In genomic region chr6:37097335-37097734, GRCh38 we compare ENCODE assay signal across 28 cellular contexts.
DNase-seq lines count a peak whose midpoint lies in the region; ATAC-seq, FAIRE-seq and TF ChIP-seq lines count a peak whose summit lies in the region.
"Had no signal": no experiment of that assay in that cellular context is flagged by ENCODE, and none has a peak within 500 bp of the region (broad histone marks: within the 10 kb centered on the region; RNA-seq: fewer than 3 reads in every experiment).

No MANE protein-coding gene starts in this region.

- H3K4me2 ChIP-seq in A549 (no peak overlapping the region), Karpas-422 (ENCODE audit: low read depth, low read length, poor library complexity, severe bottlenecking) (no peak overlapping the region), K562 (ENCODE audit: insufficient read depth, low read length) (no peak overlapping the region)
- H3K4me2 ChIP-seq: BLaER1 had no signal

- TF ChIP-seq EP300 in A549 (IDR thresholded peaks at IDR 0.05) (no peak), K562 (IDR thresholded peaks at IDR 0.05; ENCODE audit: low read length) (no peak)

- DNase-seq in A549 (ENCODE audit: low read depth in 1 of 2, low spot score in 1 of 2) (no peak), Karpas-422 (peak; percentile 5), K562 (ENCODE audit: extremely low read depth in 1 of 4, low spot score in 3 of 4) (no peak), SHP77 (lab: John Stamatoyannopoulos, UW) (no peak), AML-193 (lab: John Stamatoyannopoulos, UW) (no peak)
- no peak for DNase-seq in activated CD4-positive, CD25-positive, alpha-beta regulatory T cell treated with anti-CD3 and anti-CD28 coated beads, Interleukin-2, amount 50 U/mL, for 72 hours
- DNase-seq in naive thymus-derived CD4-positive, alpha-beta T cell, result no peak
- DNase-seq: 8988T; BE2C; C1 segment of cervical spinal cord; CD4-positive, alpha-beta memory T cell; CD4-positive, CD25-positive, alpha-beta regulatory T cell; CD8-positive, alpha-beta memory T cell; COR-L47; DMS 273 treated with DMSO at 0.1 percent for 48 hours; DMS153; DMS53; DMS79; DND-41; EL; GDM1 had no signal

- no peaks in the 10 kb centered on the region for H3K27me3 Mint-ChIP-seq in naive thymus-derived CD4-positive, alpha-beta T cell
- H3K27me3 Mint-ChIP-seq: CD4-positive, alpha-beta memory T cell; CD4-positive, CD25-positive, alpha-beta regulatory T cell; CD8-positive, alpha-beta memory T cell had no signal

- no peaks in the 10 kb centered on the region for H3K9me2 ChIP-seq in Karpas-422 (replicated peaks; ENCODE audit: insufficient read depth, low read length)

- no peaks in the 10 kb centered on the region for H3K9me3 Mint-ChIP-seq in naive thymus-derived CD4-positive, alpha-beta T cell
- H3K9me3 Mint-ChIP-seq: CD14-positive monocyte; CD4-positive, alpha-beta memory T cell; CD4-positive, CD25-positive, alpha-beta regulatory T cell; CD8-positive, alpha-beta memory T cell had no signal

- no peak overlapping the region for H2AFZ ChIP-seq in Karpas-422 (ENCODE audit: low read length)
- H2AFZ ChIP-seq in K562 (ENCODE audit: low read depth, low read length), result no peak overlapping the region

- no peak for TF ChIP-seq RAD21 in A549 (conservative IDR thresholded peaks at IDR 0.05 in 1 of 2, IDR thresholded peaks at IDR 0.05 in 1 of 2)
- no peak for TF ChIP-seq RAD21 in K562 (CRISPR knock-in tag; conservative IDR thresholded peaks at IDR 0.05 in 1 of 2, IDR thresholded peaks at IDR 0.05 in 1 of 2)

- no peak for FAIRE-seq in A549 (lab: Jason Lieb, UNC)
- no peak for FAIRE-seq in K562 (lab: Jason Lieb, UNC)
- FAIRE-seq: A204.1, GM12878, GM12892, GM18507 had no signal

- CTCF ChIA-PET in A549 (lab: Yijun Ruan, JAX) (interaction anchor here (1.9 kb wide), 1 partner anchor 38 kb away, joined by 5 read pairs; no protein-coding TSS in a partner anchor), HEK293 (lab: Yijun Ruan, JAX) (interaction anchor here (1.6 to 2.2 kb wide), 3 partner anchors 45 to 74 kb away, joined by 5 to 7 read pairs (median 5); no protein-coding TSS in a partner anchor), K562 (lab: Yijun Ruan, JAX; ENCODE audit: low intra/inter-chr PET ratio) (no interaction called here)
- CTCF ChIA-PET in naive thymus-derived CD4-positive, alpha-beta T cell (lab: Charles Lee), result interaction anchor here (0.5 to 1.4 kb wide), 3 partner anchors 46 to 68 kb away, joined by 3 to 5 read pairs (median 4); no protein-coding TSS in a partner anchor

- H3K79me2 ChIP-seq in Karpas-422 (ENCODE audit: low read length) (no peaks in the 10 kb centered on the region), K562 (ENCODE audit: control insufficient read depth, insufficient read depth, low read length) (no peaks in the 10 kb centered on the region)

- intact Hi-C loops in K562 (cut with micrococcal nuclease), result no loop called here
- intact Hi-C loops in naive thymus-derived CD4-positive, alpha-beta T cell (cut with micrococcal nuclease), result no loop called here

- no peak overlapping the region for H3K27ac ChIP-seq in A549
- H3K27ac ChIP-seq in HEK293 (ENCODE audit: extremely low read depth, low read depth, low read length), result no peak overlapping the region
- no peak overlapping the region for H3K27ac ChIP-seq in Karpas-422 (ENCODE audit: low read length)
- H3K27ac ChIP-seq in K562 (ENCODE audit: extremely low read depth, low read depth, low read length), result no peak overlapping the region
- no peak overlapping the region for H3K27ac ChIP-seq in naive thymus-derived CD4-positive, alpha-beta T cell (ENCODE audit: low read depth, low read length)
- H3K27ac ChIP-seq: BLaER1 had no signal

- 72% methylated on average over 4 of the region's 4 CpGs for WGBS in A549 (ENCODE audit: missing lambda C conversion rate)
- 50% methylated on average over 4 of the region's 4 CpGs for WGBS in K562 (ENCODE audit: insufficient coverage, low coverage, missing lambda C conversion rate)

- no peak for ATAC-seq in A549
- ATAC-seq in K562, result no peak
- ATAC-seq in naive thymus-derived CD4-positive, alpha-beta T cell, result no peak
- ATAC-seq: GM12878 had no signal

- H3K36me3 Mint-ChIP-seq in naive thymus-derived CD4-positive, alpha-beta T cell, result no peaks in the 10 kb centered on the region
- H3K36me3 Mint-ChIP-seq: CD4-positive, alpha-beta memory T cell; CD4-positive, CD25-positive, alpha-beta regulatory T cell; CD8-positive, alpha-beta memory T cell had no signal

- BruUV-seq in K562 (replicated peaks; lab: Mats Ljungman, UMichigan), result no TSS peak

- H3K4me1 ChIP-seq in A549, result peaks cover 21% of the 10 kb centered on the region
- H3K4me1 ChIP-seq in HEK293 (ENCODE audit: control insufficient read depth, insufficient read depth, low read length), result peaks cover 6% of the 10 kb centered on the region
- H3K4me1 ChIP-seq in Karpas-422 (ENCODE audit: low read length), result peaks cover 12% of the 10 kb centered on the region
- H3K4me1 ChIP-seq in K562 (replicated peaks in 1 of 2; ENCODE audit: control insufficient read depth in 2 of 2, insufficient read depth in 2 of 2, low read length in 2 of 2), result peaks cover 16 to 19% of the 10 kb centered on the region in 2 experiments; a peak in 4 of 5 replicates
- H3K4me1 ChIP-seq in naive thymus-derived CD4-positive, alpha-beta T cell (ENCODE audit: control insufficient read depth in 2 of 2, insufficient read depth in 2 of 2, low read length in 2 of 2), result peaks cover 5 to 6% of the 10 kb centered on the region in 2 donors

- H3K4me3 Mint-ChIP-seq in naive thymus-derived CD4-positive, alpha-beta T cell, result no peak overlapping the region
- H3K4me3 Mint-ChIP-seq: CD14-positive monocyte; CD4-positive, alpha-beta memory T cell; CD4-positive, CD25-positive, alpha-beta regulatory T cell had no signal

- POLR2A ChIA-PET in A549 (lab: Yijun Ruan, JAX), result no interaction called here
- POLR2A ChIA-PET in HEK293 (lab: Yijun Ruan, JAX), result no interaction called here
- POLR2A ChIA-PET in K562 (lab: Yijun Ruan, JAX), result interaction anchor here (1.0 to 1.1 kb wide), 2 partner anchors 10 to 14 kb away, joined by 3 read pairs; no protein-coding TSS in a partner anchor
- POLR2A ChIA-PET in naive thymus-derived CD4-positive, alpha-beta T cell (lab: Charles Lee), result interaction anchor here (0.6 kb wide), 1 partner anchor 18 kb away, joined by 3 read pairs; no protein-coding TSS in a partner anchor

- no peak for TF ChIP-seq POLR2A in A549 (IDR thresholded peaks at IDR 0.05; ENCODE audit: low read length)
- TF ChIP-seq POLR2A in K562 (conservative IDR thresholded peaks at IDR 0.05), result no peak

- no peaks in the 10 kb centered on the region for H3K9me3 ChIP-seq in A549
- H3K9me3 ChIP-seq in HEK293 (ENCODE audit: control insufficient read depth, insufficient read depth, low read depth, low read length), result no peaks in the 10 kb centered on the region
- no peaks in the 10 kb centered on the region for H3K9me3 ChIP-seq in Karpas-422 (ENCODE audit: low read length)
- H3K9me3 ChIP-seq in K562 (replicated peaks; ENCODE audit: control insufficient read depth, insufficient read depth, low read depth, low read length), result no peaks in the 10 kb centered on the region
- H3K9me3 ChIP-seq in naive thymus-derived CD4-positive, alpha-beta T cell (ENCODE audit: control insufficient read depth in 2 of 3, low read length in 3 of 3), result no peaks in the 10 kb centered on the region
- H3K9me3 ChIP-seq: BE2C, BLaER1 had no signal

- no peak overlapping the region for H3K4me3 ChIP-seq in A549
- no peak overlapping the region for H3K4me3 ChIP-seq in HEK293 (ENCODE audit: low read depth, low read length)
- H3K4me3 ChIP-seq in Karpas-422 (ENCODE audit: low read length), result no peak overlapping the region
- H3K4me3 ChIP-seq in K562, result no peak overlapping the region
- no peak overlapping the region for H3K4me3 ChIP-seq in naive thymus-derived CD4-positive, alpha-beta T cell (ENCODE audit: low read length)
- H3K4me3 ChIP-seq: BLaER1, GM12878 had no signal

- H3K9me1 ChIP-seq in K562 (ENCODE audit: control insufficient read depth, insufficient read depth, low read length), result no peaks in the 10 kb centered on the region

- TF ChIP-seq CTCF in A549 (IDR thresholded peaks at IDR 0.05) (no peak), HEK293 (tag by site-specific recombination; IDR thresholded peaks at IDR 0.05) (no peak), K562 (IDR thresholded peaks at IDR 0.05 in 2 of 3, conservative IDR thresholded peaks at IDR 0.05 in 1 of 3; ENCODE audit: insufficient read depth in 2 of 3, low read depth in 1 of 3, low read length in 3 of 3) (no peak)

- in situ Hi-C loops in K562 (cut with MboI), result no loop called here

- no peaks in the 10 kb centered on the region for H3K36me3 ChIP-seq in HEK293 (ENCODE audit: control insufficient read depth in 2 of 2, insufficient read depth in 1 of 2, low read length in 2 of 2)
- H3K36me3 ChIP-seq in Karpas-422 (ENCODE audit: insufficient read depth, low read length), result no peaks in the 10 kb centered on the region
- no peaks in the 10 kb centered on the region for H3K36me3 ChIP-seq in K562 (ENCODE audit: control insufficient read depth, insufficient read depth, low read length)
- H3K36me3 ChIP-seq in naive thymus-derived CD4-positive, alpha-beta T cell (ENCODE audit: control insufficient read depth in 2 of 3, insufficient read depth in 3 of 3, low read length in 3 of 3), result no peaks in the 10 kb centered on the region
- H3K36me3 ChIP-seq: BE2C, BLaER1 had no signal

- H3K27me3 ChIP-seq in Karpas-422 (ENCODE audit: low read length) (no peaks in the 10 kb centered on the region), K562 (ENCODE audit: control insufficient read depth in 2 of 2, insufficient read depth in 2 of 2, low read length in 2 of 2) (no peaks in the 10 kb centered on the region)
- H3K27me3 ChIP-seq in naive thymus-derived CD4-positive, alpha-beta T cell (ENCODE audit: control insufficient read depth in 2 of 2, insufficient read depth in 2 of 2, low read length in 2 of 2), result no peaks in the 10 kb centered on the region
- H3K27me3 ChIP-seq: BE2C, BLaER1 had no signal

- H3K27ac Mint-ChIP-seq in naive thymus-derived CD4-positive, alpha-beta T cell, result no peak overlapping the region
- H3K27ac Mint-ChIP-seq: CD4-positive, CD25-positive, alpha-beta regulatory T cell had no signal

- H3K9ac ChIP-seq in Karpas-422 (ENCODE audit: low read length) (no peak overlapping the region), K562 (ENCODE audit: insufficient read depth in 1 of 2, low read depth in 2 of 2, low read length in 2 of 2) (no peak overlapping the region)
- H3K9ac ChIP-seq: BLaER1 had no signal

- peaks cover 8 to 37% (median 16%) of the 10 kb centered on the region in 7 donors for H3K4me1 Mint-ChIP-seq in naive thymus-derived CD4-positive, alpha-beta T cell

- H4K20me1 ChIP-seq in Karpas-422 (ENCODE audit: insufficient read depth, low read depth, low read length) (no peaks in the 10 kb centered on the region), K562 (replicated peaks; ENCODE audit: control insufficient read depth, insufficient read depth, low read length) (no peaks in the 10 kb centered on the region)
- H4K20me1 ChIP-seq: BLaER1 had no signal

TF ChIP-seq in A549, 52 proteins besides CTCF, POLR2A, EP300 and RAD21 (continues in another document):
- TF ChIP-seq CHD4 (IDR thresholded peaks at IDR 0.05; ENCODE audit: borderline replicate concordance), result no peak

TF ChIP-seq in HEK293, 187 proteins besides CTCF, POLR2A, EP300 and RAD21 (continues in another document):
- TF ChIP-seq ZNF664 (tag by site-specific recombination; IDR thresholded peaks at IDR 0.05), result peak; percentile 82

Comparison
In these comparisons a context has a peak if more than half of its experiments do, and no peak if none do; other contexts are left out.
1. POLR2A ChIA-PET loops: an anchor here in K562 (1.0 to 1.1 kb wide) and naive thymus-derived CD4-positive, alpha-beta T cell (0.6 kb wide); none called in A549 and HEK293.